ENCODE assay signal across 23 cellular contexts in genomic region chr2:241352227-241352626, GRCh38. TPM values are rescaled to one million over a fixed set of nuclear protein-coding genes. Genes with fewer than 3 reads are reported as not detected.
DNase-seq lines count a peak whose midpoint lies in the region; TF ChIP-seq lines count a peak whose summit lies in the region.
"Had no signal": no experiment of that assay in that cellular context is flagged by ENCODE, and none has a peak within 500 bp of the region (broad histone marks: within the 10 kb centered on the region; RNA-seq: fewer than 3 reads in every experiment).

No MANE protein-coding gene starts in this region.

- peak overlapping the region; percentile 17 for H3K27ac Mint-ChIP-seq in activated naive CD8-positive, alpha-beta T cell
- no peak overlapping the region for H3K27ac Mint-ChIP-seq in activated naive CD8-positive, alpha-beta T cell treated with anti-CD3 and anti-CD28 coated beads for 36 hours
- H3K27ac Mint-ChIP-seq: activated T-helper 2 cell treated with anti-CD3 and anti-CD28 coated beads, Interferon-gamma antibody, Interleukin-2, Interleukin-4, amounts not matched to agents 10 μg/mL and 5 μg/mL and 100 μg/mL, durations not matched to agents 14 hours and 24 hours and 36 hours had no signal

- H3K4me3 ChIP-seq in colonic mucosa (no peak overlapping the region), muscle layer of duodenum (ENCODE audit: low read depth in 1 of 2, low read length in 2 of 2) (no peak overlapping the region)
- H3K4me3 ChIP-seq: BLaER1 treated with 17β-estradiol and CSF1 and Interleukin-3, amounts not matched to agents 10 nM and 100 nM; esophagus squamous epithelium; gastrocnemius medialis; left ventricle myocardium inferior had no signal

- no peaks in the 10 kb centered on the region for H3K9me3 Mint-ChIP-seq in activated naive CD8-positive, alpha-beta T cell (ENCODE audit: low read depth)
- no peaks in the 10 kb centered on the region for H3K9me3 Mint-ChIP-seq in activated naive CD8-positive, alpha-beta T cell treated with anti-CD3 and anti-CD28 coated beads for 36 hours
- H3K9me3 Mint-ChIP-seq: activated T-helper 2 cell treated with anti-CD3 and anti-CD28 coated beads, Interferon-gamma antibody, Interleukin-2, Interleukin-4, amounts not matched to agents 10 μg/mL and 5 μg/mL and 100 μg/mL, durations not matched to agents 14 hours and 24 hours and 36 hours; brain; neural crest cell had no signal

- intact Hi-C loops in colonic mucosa (cut with DNase I), result no loop called here

- no peak for DNase-seq in activated naive CD8-positive, alpha-beta T cell treated with anti-CD3 and anti-CD28 coated beads for 36 hours
- no peak for DNase-seq in colonic mucosa
- DNase-seq in amniotic stem cell (lab: John Stamatoyannopoulos, UW), result no peak
- DNase-seq in H4 (ENCODE audit: low spot score), result no peak
- no peak for DNase-seq in SIG-M5 treated with dmso at 0.1 percent for 504 hours (lab: John Stamatoyannopoulos, UW; ENCODE audit: unreplicated experiment)
- DNase-seq: effector memory CD4-positive, alpha-beta T cell; esophagus squamous epithelium; gastrocnemius medialis; H7; hypothalamus; Kasumi-1; left ventricle myocardium inferior; NCI-H1694; NCI-H510A treated with DMSO at 0.1 percent for 48 hours; SHP77 treated with DMSO at 0.1 percent for 48 hours; stimulated activated CD8-positive, alpha-beta memory T cell treated with anti-CD3 and anti-CD28 coated beads, Interleukin-4, amount 100 ng/mL, for 48 hours; T-helper 1 cell had no signal

- H3K9ac ChIP-seq in colonic mucosa (ENCODE audit: low read depth in 2 of 2, low read length in 2 of 2), result peak overlapping the region in 1 of 2 donors; percentile 72
- H3K9ac ChIP-seq: BLaER1 treated with 17β-estradiol and CSF1 and Interleukin-3, amounts not matched to agents 10 nM and 100 nM had no signal

- H3K27ac ChIP-seq in colonic mucosa, result peak overlapping the region; percentile 60
- H3K27ac ChIP-seq in muscle layer of duodenum (ENCODE audit: low read length), result peak overlapping the region; percentile 6
- H3K27ac ChIP-seq: BLaER1 treated with 17β-estradiol and CSF1 and Interleukin-3, amounts not matched to agents 10 nM and 100 nM; esophagus squamous epithelium; gastrocnemius medialis; left ventricle myocardium inferior had no signal

- peaks cover 4% of the 10 kb centered on the region for H3K36me3 Mint-ChIP-seq in activated naive CD8-positive, alpha-beta T cell
- peaks cover 24% of the 10 kb centered on the region for H3K36me3 Mint-ChIP-seq in activated naive CD8-positive, alpha-beta T cell treated with anti-CD3 and anti-CD28 coated beads for 36 hours

- H3K36me3 ChIP-seq in colonic mucosa (no peaks in the 10 kb centered on the region), muscle layer of duodenum (ENCODE audit: control insufficient read depth in 1 of 2, insufficient read depth in 2 of 2, low read length in 2 of 2) (peaks cover 48 to 57% of the 10 kb centered on the region in 2 donors)

- H3K27me3 ChIP-seq in colonic mucosa, result no peaks in the 10 kb centered on the region
- H3K27me3 ChIP-seq in muscle layer of duodenum (ENCODE audit: low read depth, low read length), result no peaks in the 10 kb centered on the region
- H3K27me3 ChIP-seq: BLaER1 treated with 17β-estradiol and CSF1 and Interleukin-3, amounts not matched to agents 10 nM and 100 nM; esophagus squamous epithelium; gastrocnemius medialis had no signal

- H3K9me3 ChIP-seq in colonic mucosa, result no peaks in the 10 kb centered on the region
- H3K9me3 ChIP-seq in muscle layer of duodenum (ENCODE audit: control insufficient read depth in 1 of 2, low read length in 2 of 2), result no peaks in the 10 kb centered on the region
- H3K9me3 ChIP-seq: BLaER1 treated with 17β-estradiol and CSF1 and Interleukin-3, amounts not matched to agents 10 nM and 100 nM; esophagus squamous epithelium; gastrocnemius medialis; left ventricle myocardium inferior had no signal

- peaks cover 5% of the 10 kb centered on the region for H3K4me1 Mint-ChIP-seq in activated naive CD8-positive, alpha-beta T cell (ENCODE audit: low read depth)
- H3K4me1 Mint-ChIP-seq in activated naive CD8-positive, alpha-beta T cell treated with anti-CD3 and anti-CD28 coated beads for 36 hours, result peaks cover 4% of the 10 kb centered on the region

- no peak overlapping the region for H3K4me3 Mint-ChIP-seq in activated naive CD8-positive, alpha-beta T cell
- H3K4me3 Mint-ChIP-seq in activated naive CD8-positive, alpha-beta T cell treated with anti-CD3 and anti-CD28 coated beads for 36 hours, result no peak overlapping the region
- H3K4me3 Mint-ChIP-seq: brain had no signal

- no peaks in the 10 kb centered on the region for H3K27me3 Mint-ChIP-seq in activated naive CD8-positive, alpha-beta T cell
- no peaks in the 10 kb centered on the region for H3K27me3 Mint-ChIP-seq in activated naive CD8-positive, alpha-beta T cell treated with anti-CD3 and anti-CD28 coated beads for 36 hours

- no peaks in the 10 kb centered on the region for H3K4me1 ChIP-seq in colonic mucosa
- peaks cover under 1 to 9% of the 10 kb centered on the region in 2 donors for H3K4me1 ChIP-seq in muscle layer of duodenum (ENCODE audit: control insufficient read depth in 1 of 2, insufficient read depth in 2 of 2, low read length in 2 of 2)

- no peak for TF ChIP-seq CTCF in colonic mucosa (IDR thresholded peaks at IDR 0.05)

RNA-seq across cellular contexts. Expression of gene FARP2, which starts 3.9 kb away (rescaled TPM):
- 10 to 100 TPM; 32.7 to 36.8 TPM for total RNA-seq in activated naive CD8-positive, alpha-beta T cell treated with anti-CD3 and anti-CD28 coated beads for 36 hours
- total RNA-seq in colonic mucosa, result 100 to 1,000 TPM; 107 to 122 TPM
- 23.6 and 29.4 TPM in 2 replicates for total RNA-seq in H4 (2014; rRNA removed; shearing (Covaris generic))

RNA-seq across cellular contexts. Expression of gene SEPTIN2, which starts 36.5 kb away (rescaled TPM):
- total RNA-seq in activated naive CD8-positive, alpha-beta T cell treated with anti-CD3 and anti-CD28 coated beads for 36 hours, result 100 to 1,000 TPM; 263 to 265 TPM
- 100 to 1,000 TPM; 196 to 244 TPM for total RNA-seq in colonic mucosa
- total RNA-seq in H4 (2014; rRNA removed; shearing (Covaris generic)), result 250 and 279 TPM in 2 replicates

RNA-seq across cellular contexts. Expression of gene HDLBP, which starts 36.8 kb away (rescaled TPM):
- total RNA-seq in activated naive CD8-positive, alpha-beta T cell treated with anti-CD3 and anti-CD28 coated beads for 36 hours, result 100 to 1,000 TPM; 272 to 286 TPM
- 100 to 1,000 TPM; 483 to 625 TPM for total RNA-seq in colonic mucosa
- 324 and 350 TPM in 2 replicates for total RNA-seq in H4 (2014; rRNA removed; shearing (Covaris generic))
